Comparison of ENCODE assay signal across 1 cellular context in genomic region chr5:59759600-59760357, GRCh38.
TF ChIP-seq lines count a peak whose summit lies in the region.

No MANE protein-coding gene starts in this region.

TF ChIP-seq in SK-N-SH treated with all-trans-retinoic acid at 6 μM for 48 hours, 23 proteins besides CTCF, POLR2A, EP300 and RAD21 (continued from another document):
- TF ChIP-seq ZFP3 (CRISPR knock-in tag; IDR thresholded peaks at IDR 0.05): no peak
- TF ChIP-seq PATZ1 (CRISPR knock-in tag; IDR thresholded peaks at IDR 0.05; ENCODE audit: borderline replicate concordance): no peak
- no peak for TF ChIP-seq OSR1 (CRISPR knock-in tag; IDR thresholded peaks at IDR 0.05)
- TF ChIP-seq ZFP30 (CRISPR knock-in tag; IDR thresholded peaks at IDR 0.05): no peak
- TF ChIP-seq ISL1 (CRISPR knock-in tag; IDR thresholded peaks at IDR 0.05): no peak
- no peak for TF ChIP-seq TCF4 (CRISPR knock-in tag; IDR thresholded peaks at IDR 0.05; ENCODE audit: borderline replicate concordance)
- TF ChIP-seq TSHZ2 (CRISPR knock-in tag; IDR thresholded peaks at IDR 0.05): no peak
- TF ChIP-seq CSDC2 (CRISPR knock-in tag; IDR thresholded peaks at IDR 0.05): no peak
- no peak for TF ChIP-seq SNAI2 (CRISPR knock-in tag; IDR thresholded peaks at IDR 0.05)
- TF ChIP-seq ZC3H10 (CRISPR knock-in tag; IDR thresholded peaks at IDR 0.05): no peak
- TF ChIP-seq BACH2 (CRISPR knock-in tag; IDR thresholded peaks at IDR 0.05; ENCODE audit: borderline replicate concordance): no peak
- no peak for TF ChIP-seq POU6F1 (CRISPR knock-in tag; IDR thresholded peaks at IDR 0.05; ENCODE audit: borderline replicate concordance, low read depth)
